Comparison of ENCODE assay signal across 8 cellular contexts in genomic region chr1:30707412-30708360, GRCh38. TPM values are rescaled to one million over a fixed set of nuclear protein-coding genes. Genes with fewer than 3 reads are reported as not detected.
DNase-seq lines count a peak whose midpoint lies in the region; ATAC-seq and TF ChIP-seq lines count a peak whose summit lies in the region.

No MANE protein-coding gene starts in this region.

- no peak overlapping the region for H3K27ac ChIP-seq in GM23248
- H3K27ac ChIP-seq in liver (ENCODE audit: low read depth in 1 of 2, low read length in 2 of 2), result no peak overlapping the region

- H3K36me3 ChIP-seq in GM23248 (ENCODE audit: low read depth) (no peaks in the 10 kb centered on the region), liver (ENCODE audit: control insufficient read depth in 4 of 4, insufficient read depth in 3 of 4, low read depth in 1 of 4, low read length in 3 of 4) (no peaks in the 10 kb centered on the region)

- peaks cover under 1% of the 10 kb centered on the region; the same call in 1 of the 2 replicates for H3F3A ChIP-seq in GM23248 (ENCODE audit: insufficient read depth)

- no peak overlapping the region for H3K4me2 ChIP-seq in GM23248 (ENCODE audit: unreplicated experiment)

- H2AFZ ChIP-seq in GM23248, result no peak overlapping the region

- H3K4me1 ChIP-seq in GM23248 (ENCODE audit: insufficient read depth) (peaks cover 4% of the 10 kb centered on the region; the same call in 1 of the 2 replicates), liver (ENCODE audit: control insufficient read depth in 4 of 4, insufficient read depth in 4 of 4, low read length in 3 of 4) (peaks cover 0 to 4% (median 0%) of the 10 kb centered on the region in 4 donors)

- DNase-seq in AG10803 (ENCODE audit: low read depth) (peak; percentile 53), GM23248 (peak; percentile 82), NCI-H345 (lab: John Stamatoyannopoulos, UW) (peak; percentile 89), dedifferentiated amniotic fluid mesenchymal stem cell (ENCODE audit: extremely low spot score) (peak; percentile 21)
- peak; percentile 82 for DNase-seq in activated CD4-positive, alpha-beta T cell treated with anti-CD3 and anti-CD28 coated beads for 48 hours
- peak; percentile 38 to 59 (median 53) for DNase-seq in stimulated activated CD4-positive, alpha-beta T cell treated with anti-CD3 and anti-CD28 coated beads, TNF-alpha, amount 100 ng/mL, for 48 hours (ENCODE audit: low read depth in 3 of 3)

- no peaks in the 10 kb centered on the region for H4K20me1 ChIP-seq in GM23248 (ENCODE audit: insufficient read depth)

- H3K9me2 ChIP-seq in GM23248 (ENCODE audit: insufficient read depth), result no peaks in the 10 kb centered on the region

- TF ChIP-seq RAD21 in liver (IDR thresholded peaks at IDR 0.05), result peak; percentile 98 to 99

- no peaks in the 10 kb centered on the region for H3K27me3 ChIP-seq in GM23248 (replicated peaks; ENCODE audit: insufficient read depth)
- no peaks in the 10 kb centered on the region for H3K27me3 ChIP-seq in liver (ENCODE audit: control insufficient read depth in 4 of 4, insufficient read depth in 4 of 4, low read length in 3 of 4)

- H3K9ac ChIP-seq in GM23248 (no peak overlapping the region), liver (ENCODE audit: low read depth in 1 of 2, low read length in 2 of 2) (no peak overlapping the region)

- no peak for ATAC-seq in GM18907 (IDR thresholded peaks at IDR 0.05; ENCODE audit: unreplicated experiment)

- in situ Hi-C loops in GM23248 (cut with MboI), result loop anchor here (25.0 kb wide), 1 partner anchor 1470 kb away; the partner anchor contains the start of genes MECR and PTPRU

- WGBS in GM23248 (ENCODE audit: low coverage in 1 of 2, low lambda C conversion rate in 2 of 2, missing lambda C conversion rate in 2 of 2), 2 experiments, result 50% methylated on average over 16 of the region's 16 CpGs
- WGBS in liver, result 52% methylated on average over 16 of the region's 16 CpGs

- H3K79me2 ChIP-seq in GM23248 (ENCODE audit: insufficient read depth), result no peaks in the 10 kb centered on the region

- H3K4me3 ChIP-seq in AG10803 (ENCODE audit: low read length) (no peak overlapping the region), GM23248 (no peak overlapping the region), liver (ENCODE audit: low read depth in 1 of 3, low read length in 3 of 3) (no peak overlapping the region)

- TF ChIP-seq CTCF in AG10803 (conservative IDR thresholded peaks at IDR 0.05; ENCODE audit: low read length) (peak; percentile 94), liver (IDR thresholded peaks at IDR 0.05; ENCODE audit: low read depth, low read length, missing input control) (peak; percentile 97)

- H3K9me3 ChIP-seq in GM23248 (ENCODE audit: low read depth) (no peaks in the 10 kb centered on the region), liver (ENCODE audit: control insufficient read depth in 4 of 4, low read length in 3 of 4) (no peaks in the 10 kb centered on the region)

TF ChIP-seq in liver, 16 proteins besides CTCF, POLR2A, EP300 and RAD21:
- TF ChIP-seq HNF4G (IDR thresholded peaks at IDR 0.05) (no peak), FOXA2 (IDR thresholded peaks at IDR 0.05) (no peak), RXRA (IDR thresholded peaks at IDR 0.05) (no peak), NR2F2 (IDR thresholded peaks at IDR 0.05) (no peak), ATF3 (IDR thresholded peaks at IDR 0.05) (no peak), YY1 (IDR thresholded peaks at IDR 0.05) (no peak), FOXA1 (IDR thresholded peaks at IDR 0.05) (no peak), HNF4A (conservative IDR thresholded peaks at IDR 0.05) (no peak), SP1 (IDR thresholded peaks at IDR 0.05) (no peak)

RNA-seq across cellular contexts. Expression of gene MATN1, which starts 15.7 kb away (rescaled TPM):
- 0.32 TPM in 1 of 2 replicates, not detected in the other for total RNA-seq in GM23248 (2014; rRNA removed; shearing (Covaris generic))
- polyA plus RNA-seq in GM23248 (2016; fragmentation: Nextera tagmentation; extraction: Ambion mirVana), result 0.11 TPM in 1 of 2 replicates, not detected in the other
- total RNA-seq in liver, result under 1 TPM in 1 of 2 donors, not detected in 1; 0.19 TPM
- polyA plus RNA-seq in liver, result not detected

RNA-seq across cellular contexts. Expression of gene LAPTM5, which starts 49.9 kb away (rescaled TPM):
- total RNA-seq in GM23248 (2014; rRNA removed; shearing (Covaris generic)), result not detected in 2 replicates
- polyA plus RNA-seq in GM23248 (2016; fragmentation: Nextera tagmentation; extraction: Ambion mirVana) (0.36 and 0.74 TPM in 2 replicates), liver (10 to 100 TPM; 18.0 to 46.2 TPM)
- total RNA-seq in liver, result 10 to 100 TPM; 22.3 to 33.8 TPM

Comparison
In these comparisons a context has a peak if more than half of its experiments do, and no peak if none do; other contexts are left out.
1. DNase-seq: peak in every context shown above with its lines; median percentile 89 in NCI-H345; 82 in GM23248; 82 in activated CD4-positive, alpha-beta T cell treated with anti-CD3 and anti-CD28 coated beads for 48 hours; 53 in AG10803; 53 in stimulated activated CD4-positive, alpha-beta T cell treated with anti-CD3 and anti-CD28 coated beads, TNF-alpha, amount 100 ng/mL, for 48 hours; 21 in dedifferentiated amniotic fluid mesenchymal stem cell.
2. RNA of gene LAPTM5, which starts 49.9 kb away (total RNA-seq): 22.3 to 33.8 TPM in liver; not detected in GM23248; every median in the first group is over 10 times any median in the second.